In the genomic region with DNA sequence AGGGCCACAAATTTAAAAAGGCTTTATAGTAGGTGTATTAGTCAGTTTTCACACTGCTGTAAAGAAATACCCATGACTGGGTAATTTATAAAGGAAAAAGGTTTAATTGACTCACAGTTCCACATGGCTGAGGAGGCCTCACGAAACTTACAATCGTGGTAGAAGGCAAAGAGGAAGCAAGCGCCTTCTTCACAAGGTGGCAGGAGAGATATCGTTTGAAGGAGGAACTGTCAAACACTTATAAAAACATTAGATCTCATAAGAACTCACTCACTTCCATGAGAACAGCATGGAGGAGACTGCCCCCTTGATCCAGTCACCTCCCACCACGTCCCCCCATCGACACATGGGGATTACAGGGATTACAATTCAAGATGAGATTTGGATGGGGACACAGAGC, we compare ENCODE assay signal across 18 cellular contexts.
"Had no signal": no experiment of that assay in that cellular context is flagged by ENCODE, and none has a peak within 500 bp of the region (broad histone marks: within the 10 kb centered on the region; RNA-seq: fewer than 3 reads in every experiment).

No MANE protein-coding gene starts in this region.

- H3K4me3 Mint-ChIP-seq: natural killer cell treated with Interleukin-12 subunit alpha and Interleukin-12 subunit beta and Interleukin-15 and Interleukin-18, amount 100 ng/mL, for 72 hours; neural progenitor cell had no signal

- H3K4me1 Mint-ChIP-seq: neural progenitor cell had no signal

- ATAC-seq: foreskin keratinocyte; left colon; left ventricle myocardium superior; natural killer cell treated with Interleukin-12 subunit alpha and Interleukin-12 subunit beta and Interleukin-15 and Interleukin-18, amount 100 ng/mL, for 72 hours had no signal

- H3K27ac ChIP-seq: foreskin keratinocyte, neural progenitor cell, ovary, right atrium auricular region had no signal

- H3K9me3 Mint-ChIP-seq: natural killer cell treated with Interleukin-12 subunit alpha and Interleukin-12 subunit beta and Interleukin-15 and Interleukin-18, amount 100 ng/mL, for 72 hours; neural progenitor cell had no signal

- H3K27ac Mint-ChIP-seq: natural killer cell treated with Interleukin-12 subunit alpha and Interleukin-12 subunit beta and Interleukin-15 and Interleukin-18, amount 100 ng/mL, for 72 hours; neural progenitor cell had no signal

- H3K4me1 ChIP-seq: foreskin keratinocyte, neural progenitor cell, right atrium auricular region had no signal

- H3K4me3 ChIP-seq: lung, neural progenitor cell, ovary, right atrium auricular region had no signal

- H3K9me3 ChIP-seq: ovary, right atrium auricular region had no signal

- H3K27me3 ChIP-seq: neural progenitor cell, ovary, right atrium auricular region had no signal

- DNase-seq: dermis blood vessel endothelial cell; foreskin keratinocyte; head of caudate nucleus; hippocampal formation; left colon; left ventricle myocardium superior; mesenchymal stem cell; midbrain; nucleus accumbens; ovary; small intestine; stimulated activated CD4-positive, alpha-beta T cell treated with anti-CD3 and anti-CD28 coated beads, Interleukin-12 subunit alpha, Interleukin-12 subunit beta, amount 100 ng/mL, for 4 hours; stimulated activated naive CD4-positive, alpha-beta T cell; trophoblast cell had no signal
